Comparison of ENCODE assay signal across 30 cellular contexts in genomic region chr14:71619472-71619871, GRCh38.
"Had no signal": no experiment of that assay in that cellular context is flagged by ENCODE, and none has a peak within 500 bp of the region (broad histone marks: within the 10 kb centered on the region; RNA-seq: fewer than 3 reads in every experiment).

No MANE protein-coding gene starts in this region.

- ATAC-seq: activated CD4-positive, CD25-positive, alpha-beta regulatory T cell treated with anti-CD3 and anti-CD28 coated beads, Interleukin-2, amount 50 U/mL, for 24 hours; activated CD8-positive, alpha-beta T cell treated with anti-CD3 and anti-CD28 coated beads for 36 hours; activated naive CD8-positive, alpha-beta T cell treated with anti-CD3 and anti-CD28 coated beads, Interleukin-2, amount 50 U/mL, for 24 hours; body of pancreas; effector memory CD8-positive, alpha-beta T cell; foreskin keratinocyte; gastrocnemius medialis; heart left ventricle had no signal

- DNase-seq: activated B cell treated with CpG ODN at 0.5 μM for 24 hours; activated CD4-positive, alpha-beta T cell treated with anti-CD3 and anti-CD28 coated beads for 48 hours; activated CD4-positive, alpha-beta T cell treated with anti-CD3 and anti-CD28 coated beads, Interleukin-2, amount 50 U/mL, for 1 hour; activated CD4-positive, alpha-beta T cell treated with anti-CD3 and anti-CD28 coated beads, Interleukin-2, amount 50 U/mL, for 48 hours; activated CD8-positive, alpha-beta memory T cell treated with anti-CD3 and anti-CD28 coated beads for 24 hours; activated CD8-positive, alpha-beta T cell treated with anti-CD3 and anti-CD28 coated beads for 36 hours; activated effector memory CD4-positive, alpha-beta T cell treated with anti-CD3 and anti-CD28 coated beads, Interleukin-2, amount 50 U/mL, for 16 hours; activated naive CD4-positive, alpha-beta T cell treated with anti-CD3 and anti-CD28 coated beads for 36 hours; activated naive CD8-positive, alpha-beta T cell treated with anti-CD3 and anti-CD28 coated beads for 36 hours; activated naive CD8-positive, alpha-beta T cell treated with anti-CD3 and anti-CD28 coated beads, Interleukin-2, amount 50 U/mL, for 24 hours; activated T-cell treated with anti-CD3 and anti-CD28 coated beads, Interleukin-2, amount 50 U/mL, for 48 hours; adrenal gland; amygdala; aorta; body of pancreas; caudate nucleus; cortex of kidney; dermis blood vessel endothelial cell; effector CD4-positive, alpha-beta T cell; effector memory CD8-positive, alpha-beta T cell; erythroblast; foreskin keratinocyte; gastrocnemius medialis; glutamatergic neuron; heart left ventricle; T1000; WERI-Rb-1 had no signal

- H3K4me3 ChIP-seq: adrenal gland, body of pancreas, esophagus muscularis mucosa, gastrocnemius medialis, heart left ventricle had no signal

- H3K36me3 ChIP-seq: adrenal gland, gastrocnemius medialis had no signal

- FAIRE-seq: colon had no signal

- H3K9me3 ChIP-seq: adrenal gland, body of pancreas, esophagus muscularis mucosa, gastrocnemius medialis, heart left ventricle had no signal

- H3K27ac ChIP-seq: adrenal gland, body of pancreas, esophagus muscularis mucosa, foreskin keratinocyte, gastrocnemius medialis, heart left ventricle, WERI-Rb-1 had no signal

- H3K27me3 ChIP-seq: adrenal gland, body of pancreas, esophagus muscularis mucosa, foreskin keratinocyte, gastrocnemius medialis, heart left ventricle had no signal

- H3K4me1 ChIP-seq: adrenal gland, body of pancreas, esophagus muscularis mucosa, foreskin keratinocyte, gastrocnemius medialis, heart left ventricle had no signal
